In the genomic region with DNA sequence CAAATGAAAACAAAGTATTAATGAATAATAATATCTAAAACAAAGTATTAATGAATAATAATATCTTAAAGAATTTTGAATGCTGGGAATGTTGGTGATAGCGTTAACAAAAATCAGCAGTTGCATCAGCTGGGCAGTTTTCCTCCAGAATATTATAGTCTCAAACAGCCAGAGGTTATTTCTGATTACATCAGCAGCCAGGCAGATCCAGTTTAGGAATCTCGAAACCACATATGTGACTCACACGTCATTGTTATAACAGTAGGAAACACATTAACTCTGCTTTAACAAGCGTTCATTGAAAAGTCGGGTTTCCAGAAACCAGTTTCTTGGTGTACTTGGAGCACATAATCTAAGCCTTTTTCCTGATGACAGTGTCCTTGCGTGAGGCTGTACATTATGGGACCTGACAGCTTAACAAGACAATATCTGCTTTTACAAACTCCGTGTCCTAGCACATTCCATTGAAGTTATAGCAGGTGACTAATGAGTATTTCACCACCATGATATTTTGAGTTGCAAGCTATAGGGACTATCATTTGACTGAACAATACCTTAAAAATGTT, we compare ENCODE assay signal across 1 cellular context.
TF ChIP-seq lines count a peak whose summit lies in the region.

No MANE protein-coding gene starts in this region.

TF ChIP-seq in K562, 482 proteins besides CTCF, POLR2A, EP300 and RAD21 (continued from another document and continues in another):
- TF ChIP-seq CEBPZ (IDR thresholded peaks at IDR 0.05; ENCODE audit: borderline replicate concordance, low read depth, low read length) (no peak), ZBTB17 (CRISPR knock-in tag; IDR thresholded peaks at IDR 0.05) (no peak), TSC22D4 (tag; IDR thresholded peaks at IDR 0.05) (no peak), ZNF253 (CRISPR knock-in tag; conservative IDR thresholded peaks at IDR 0.05) (no peak), CREBBP (IDR thresholded peaks at IDR 0.05; ENCODE audit: low read depth, low read length) (no peak), XRCC5 (IDR thresholded peaks at IDR 0.05; ENCODE audit: low read depth, low read length) (no peak), FOS (IDR thresholded peaks at IDR 0.05; ENCODE audit: extremely low read depth, insufficient read length) (peak; percentile 8), E2F1 (CRISPR knock-in tag; IDR thresholded peaks at IDR 0.05) (no peak), FOXJ2 (tag; IDR thresholded peaks at IDR 0.05) (no peak; the same call in 1 of the 2 replicates), BCL6 (CRISPR knock-in tag; IDR thresholded peaks at IDR 0.05) (no peak), L3MBTL2 (IDR thresholded peaks at IDR 0.05) (peak; percentile 52; the same call in 1 of the 2 replicates), TGIF2 (CRISPR knock-in tag; IDR thresholded peaks at IDR 0.05) (no peak), ATF7 (IDR thresholded peaks at IDR 0.05) (peak; percentile 93), ZNF79 (CRISPR knock-in tag; IDR thresholded peaks at IDR 0.05; ENCODE audit: low read depth) (no peak), SRSF1 (IDR thresholded peaks at IDR 0.05; ENCODE audit: low read depth, low read length) (no peak), SMAD2 (IDR thresholded peaks at IDR 0.05; ENCODE audit: low read depth, low read length) (no peak), CCNT2 (IDR thresholded peaks at IDR 0.05; ENCODE audit: borderline replicate concordance, extremely low read depth, insufficient read length, low read depth, low read length) (peak; percentile 37), TBL1XR1 (IDR thresholded peaks at IDR 0.05; ENCODE audit: low read length in 2 of 2) (peak in 1 of 2 experiments; percentile 19; a peak in 1 of 4 replicates), SIN3A (IDR thresholded peaks at IDR 0.05; ENCODE audit: borderline replicate concordance in 2 of 2, control insufficient read depth in 1 of 2, low read depth in 2 of 2, low read length in 2 of 2) (no peak), ZNF764 (CRISPR knock-in tag; IDR thresholded peaks at IDR 0.05; ENCODE audit: low read depth) (no peak), HCFC1 (IDR thresholded peaks at IDR 0.05; ENCODE audit: low read depth, low read length) (no peak), MAFF (IDR thresholded peaks at IDR 0.05; ENCODE audit: low read length) (no peak), ZNF347 (CRISPR knock-in tag; IDR thresholded peaks at IDR 0.05; ENCODE audit: low read depth) (no peak), MBD2 (IDR thresholded peaks at IDR 0.05; ENCODE audit: borderline replicate concordance, low read depth) (no peak), ZC3H8 (IDR thresholded peaks at IDR 0.05) (no peak), GTF2A2 (tag; IDR thresholded peaks at IDR 0.05) (no peak), POLR3G (IDR thresholded peaks at IDR 0.05; ENCODE audit: extremely low read depth, insufficient read length, insufficient replicate concordance) (no peak), ZNF592 (IDR thresholded peaks at IDR 0.05) (no peak), NCOA6 (IDR thresholded peaks at IDR 0.05) (no peak), RNF2 (IDR thresholded peaks at IDR 0.05) (no peak; the same call in 1 of the 2 replicates), MYBL2 (IDR thresholded peaks at IDR 0.05; ENCODE audit: low read depth) (no peak), MYBL2 (CRISPR knock-in tag; IDR thresholded peaks at IDR 0.05; ENCODE audit: borderline replicate concordance) (no peak), ASH1L (IDR thresholded peaks at IDR 0.05; ENCODE audit: borderline replicate concordance, low read depth, partially characterized antibody) (no peak), NFIC (IDR thresholded peaks at IDR 0.05) (no peak), CREB5 (CRISPR knock-in tag; IDR thresholded peaks at IDR 0.05) (no peak), SRF (CRISPR knock-in tag; IDR thresholded peaks at IDR 0.05) (no peak), GATAD2B (IDR thresholded peaks at IDR 0.05; ENCODE audit: borderline replicate concordance) (no peak), PHB (CRISPR knock-in tag; IDR thresholded peaks at IDR 0.05) (no peak), PML (IDR thresholded peaks at IDR 0.05; ENCODE audit: low read length) (no peak), SOX6 (IDR thresholded peaks at IDR 0.05) (peak; percentile 90), MAFK (IDR thresholded peaks at IDR 0.05; ENCODE audit: low read length) (no peak), PCBP1 (IDR thresholded peaks at IDR 0.05; ENCODE audit: low read depth, low read length, poor library complexity, severe bottlenecking) (no peak), BDP1 (IDR thresholded peaks at IDR 0.05; ENCODE audit: insufficient read depth, insufficient read length) (no peak), NFXL1 (CRISPR knock-in tag; IDR thresholded peaks at IDR 0.05) (no peak), SPI1 (IDR thresholded peaks at IDR 0.05; ENCODE audit: borderline replicate concordance, low read depth, low read length) (no peak), DNMT1 (IDR thresholded peaks at IDR 0.05) (no peak), FOSL1 (tag; conservative IDR thresholded peaks at IDR 0.05) (peak; percentile 96), LEF1 (IDR thresholded peaks at IDR 0.05) (peak; percentile 81; the same call in 1 of the 2 replicates), SMARCC2 (IDR thresholded peaks at IDR 0.05; ENCODE audit: low read depth) (no peak), NKRF (IDR thresholded peaks at IDR 0.05; ENCODE audit: borderline replicate concordance) (no peak), ZNF12 (CRISPR knock-in tag; IDR thresholded peaks at IDR 0.05) (no peak), ZSCAN32 (CRISPR knock-in tag; IDR thresholded peaks at IDR 0.05) (no peak), HMGN3 (IDR thresholded peaks at IDR 0.05; ENCODE audit: borderline replicate concordance, extremely low read depth, insufficient read length, low read depth, low read length) (no peak), ETS2 (tag; IDR thresholded peaks at IDR 0.05; ENCODE audit: borderline replicate concordance, poor library complexity, severe bottlenecking) (no peak), ERF (CRISPR knock-in tag; IDR thresholded peaks at IDR 0.05) (no peak)
- TF ChIP-seq, protein P1, sequence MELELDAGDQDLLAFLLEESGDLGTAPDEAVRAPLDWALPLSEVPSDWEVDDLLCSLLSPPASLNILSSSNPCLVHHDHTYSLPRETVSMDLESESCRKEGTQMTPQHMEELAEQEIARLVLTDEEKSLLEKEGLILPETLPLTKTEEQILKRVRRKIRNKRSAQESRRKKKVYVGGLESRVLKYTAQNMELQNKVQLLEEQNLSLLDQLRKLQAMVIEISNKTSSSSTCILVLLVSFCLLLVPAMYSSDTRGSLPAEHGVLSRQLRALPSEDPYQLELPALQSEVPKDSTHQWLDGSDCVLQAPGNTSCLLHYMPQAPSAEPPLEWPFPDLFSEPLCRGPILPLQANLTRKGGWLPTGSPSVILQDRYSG (tag; conservative IDR thresholded peaks at IDR 0.05; ENCODE audit: low read depth) = no peak
- TF ChIP-seq, protein P2, sequence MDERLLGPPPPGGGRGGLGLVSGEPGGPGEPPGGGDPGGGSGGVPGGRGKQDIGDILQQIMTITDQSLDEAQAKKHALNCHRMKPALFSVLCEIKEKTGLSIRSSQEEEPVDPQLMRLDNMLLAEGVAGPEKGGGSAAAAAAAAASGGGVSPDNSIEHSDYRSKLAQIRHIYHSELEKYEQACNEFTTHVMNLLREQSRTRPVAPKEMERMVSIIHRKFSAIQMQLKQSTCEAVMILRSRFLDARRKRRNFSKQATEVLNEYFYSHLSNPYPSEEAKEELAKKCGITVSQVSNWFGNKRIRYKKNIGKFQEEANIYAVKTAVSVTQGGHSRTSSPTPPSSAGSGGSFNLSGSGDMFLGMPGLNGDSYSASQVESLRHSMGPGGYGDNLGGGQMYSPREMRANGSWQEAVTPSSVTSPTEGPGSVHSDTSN (CRISPR knock-in tag; IDR thresholded peaks at IDR 0.05; ENCODE audit: low read depth) = no peak
- TF ChIP-seq, protein P2 (tag; conservative IDR thresholded peaks at IDR 0.05; ENCODE audit: low read depth) = peak; percentile 37; the same call in 1 of the 2 replicates
